ENCODE assay signal across 15 cellular contexts in genomic region chr1:161910516-161911077, GRCh38.
DNase-seq lines count a peak whose midpoint lies in the region; ATAC-seq and TF ChIP-seq lines count a peak whose summit lies in the region.
"Had no signal": no experiment of that assay in that cellular context is flagged by ENCODE, and none has a peak within 500 bp of the region (broad histone marks: within the 10 kb centered on the region; RNA-seq: fewer than 3 reads in every experiment).

No MANE protein-coding gene starts in this region.

- H3K4me2 ChIP-seq in PC-3 (ENCODE audit: low read length), result no peak overlapping the region

- H3K79me2 ChIP-seq in PC-3 (ENCODE audit: low read length), result no peaks in the 10 kb centered on the region

- H3K27ac ChIP-seq in ascending aorta, result no peak overlapping the region
- H3K27ac ChIP-seq in PC-3 (ENCODE audit: low read length), result no peak overlapping the region
- H3K27ac ChIP-seq: body of pancreas, stomach had no signal

- no TSS peak for BruUV-seq in PC-3 (replicated peaks; lab: Mats Ljungman, UMichigan)

- H3K27ac Mint-ChIP-seq in activated naive CD8-positive, alpha-beta T cell, result peak overlapping the region; percentile 7
- no peak overlapping the region for H3K27ac Mint-ChIP-seq in activated naive CD8-positive, alpha-beta T cell treated with anti-CD3 and anti-CD28 coated beads for 36 hours

- H3K9me2 ChIP-seq in PC-3 (replicated peaks; ENCODE audit: low read length), result no peaks in the 10 kb centered on the region

- H3K27me3 Mint-ChIP-seq in activated naive CD8-positive, alpha-beta T cell, result no peaks in the 10 kb centered on the region
- H3K27me3 Mint-ChIP-seq in activated naive CD8-positive, alpha-beta T cell treated with anti-CD3 and anti-CD28 coated beads for 36 hours, result no peaks in the 10 kb centered on the region

- H3K36me3 Mint-ChIP-seq in activated naive CD8-positive, alpha-beta T cell, result peaks cover 8% of the 10 kb centered on the region
- peaks cover 9% of the 10 kb centered on the region for H3K36me3 Mint-ChIP-seq in activated naive CD8-positive, alpha-beta T cell treated with anti-CD3 and anti-CD28 coated beads for 36 hours

- H3K36me3 ChIP-seq in ascending aorta, result peaks cover 0 to 15% of the 10 kb centered on the region in 2 donors
- no peaks in the 10 kb centered on the region for H3K36me3 ChIP-seq in PC-3 (ENCODE audit: low read depth, low read length)

- H3K4me3 ChIP-seq in astrocyte of the spinal cord (ENCODE audit: low read depth, low read length) (no peak overlapping the region), ascending aorta (no peak overlapping the region), PC-3 (ENCODE audit: low read length) (no peak overlapping the region)
- H3K4me3 ChIP-seq: body of pancreas, stomach had no signal

- TF ChIP-seq CTCF in astrocyte of the spinal cord (IDR thresholded peaks at IDR 0.05; ENCODE audit: low read depth, low read length), result no peak
- TF ChIP-seq CTCF in ascending aorta (IDR thresholded peaks at IDR 0.05), result no peak
- TF ChIP-seq CTCF in PC-3 (conservative IDR thresholded peaks at IDR 0.05; ENCODE audit: low read depth, low read length), result no peak

- H3K4me3 Mint-ChIP-seq in activated naive CD8-positive, alpha-beta T cell, result no peak overlapping the region
- H3K4me3 Mint-ChIP-seq in activated naive CD8-positive, alpha-beta T cell treated with anti-CD3 and anti-CD28 coated beads for 36 hours, result no peak overlapping the region

- no peak for ATAC-seq in HG03442 (IDR thresholded peaks at IDR 0.05; ENCODE audit: unreplicated experiment)
- no peak for ATAC-seq in PC-3
- ATAC-seq: body of pancreas, HepG2 had no signal

- peaks cover 22% of the 10 kb centered on the region for H3K4me1 Mint-ChIP-seq in activated naive CD8-positive, alpha-beta T cell (ENCODE audit: low read depth)
- peaks cover 16% of the 10 kb centered on the region for H3K4me1 Mint-ChIP-seq in activated naive CD8-positive, alpha-beta T cell treated with anti-CD3 and anti-CD28 coated beads for 36 hours

- H3K9me3 ChIP-seq in ascending aorta, result no peaks in the 10 kb centered on the region
- no peaks in the 10 kb centered on the region for H3K9me3 ChIP-seq in PC-3 (ENCODE audit: low read length)
- H3K9me3 ChIP-seq: body of pancreas, stomach had no signal

- H3K9me3 Mint-ChIP-seq in activated naive CD8-positive, alpha-beta T cell (ENCODE audit: low read depth), result no peaks in the 10 kb centered on the region
- H3K9me3 Mint-ChIP-seq in activated naive CD8-positive, alpha-beta T cell treated with anti-CD3 and anti-CD28 coated beads for 36 hours, result no peaks in the 10 kb centered on the region

- in situ Hi-C loops in astrocyte of the spinal cord (cut with HindIII; ENCODE audit: low sequenced_read_pairs), result no loop called here

- CTCF ChIA-PET in PC-3 (lab: Charles Lee), result no interaction called here

- POLR2A ChIA-PET in PC-3 (lab: Charles Lee; ENCODE audit: unreplicated experiment), result no interaction called here

- H2AFZ ChIP-seq in PC-3 (ENCODE audit: low read length), result no peak overlapping the region

- H3K4me1 ChIP-seq in ascending aorta (peaks cover 0 to 15% of the 10 kb centered on the region in 2 donors), PC-3 (ENCODE audit: insufficient read depth, low read length) (peaks cover 33% of the 10 kb centered on the region)
- H3K4me1 ChIP-seq: body of pancreas had no signal

- no peak for DNase-seq in activated naive CD8-positive, alpha-beta T cell treated with anti-CD3 and anti-CD28 coated beads for 36 hours
- DNase-seq in astrocyte of the spinal cord (ENCODE audit: low read depth, low spot score) (peak; percentile 24), kidney glomerular epithelial cell (lab: John Stamatoyannopoulos, UW) (peak; percentile 71), SW480 (ENCODE audit: low spot score) (no peak), ascending aorta (ENCODE audit: low spot score in 2 of 2) (no peak), PC-3 (no peak)
- DNase-seq: activated effector memory CD4-positive, alpha-beta T cell treated with anti-CD3 and anti-CD28 coated beads, Interleukin-2, amount 50 U/mL, for 16 hours; body of pancreas; MM.1S; retina; stomach; T1000 had no signal

- H3K27me3 ChIP-seq in ascending aorta, result no peaks in the 10 kb centered on the region
- no peaks in the 10 kb centered on the region for H3K27me3 ChIP-seq in PC-3 (ENCODE audit: low read length)
- H3K27me3 ChIP-seq: body of pancreas, stomach had no signal

- intact Hi-C loops in ascending aorta (cut with DNase I), result no loop called here
- intact Hi-C loops in PC-3 (cut with micrococcal nuclease), result loop anchor here (5.0 kb wide), 3 partner anchors 52 to 112 kb away; partner anchors contain the start of gene OLFML2B

- H4K20me1 ChIP-seq in PC-3 (ENCODE audit: low read length), result no peaks in the 10 kb centered on the region

- H3F3A ChIP-seq in PC-3 (ENCODE audit: low read length, unreplicated experiment), result no peaks in the 10 kb centered on the region

- no peak overlapping the region for H3K9ac ChIP-seq in PC-3 (ENCODE audit: low read length)

Comparison
In these comparisons a context has a peak if more than half of its experiments do, and no peak if none do; other contexts are left out.
1. DNase-seq: peak in astrocyte of the spinal cord (single experiment) and kidney glomerular epithelial cell (single experiment); none in activated naive CD8-positive, alpha-beta T cell treated with anti-CD3 and anti-CD28 coated beads for 36 hours (single experiment), SW480 (single experiment), ascending aorta (0 of 2) and PC-3 (single experiment).